ENCODE assay signal across 8 cellular contexts in the genomic region with DNA sequence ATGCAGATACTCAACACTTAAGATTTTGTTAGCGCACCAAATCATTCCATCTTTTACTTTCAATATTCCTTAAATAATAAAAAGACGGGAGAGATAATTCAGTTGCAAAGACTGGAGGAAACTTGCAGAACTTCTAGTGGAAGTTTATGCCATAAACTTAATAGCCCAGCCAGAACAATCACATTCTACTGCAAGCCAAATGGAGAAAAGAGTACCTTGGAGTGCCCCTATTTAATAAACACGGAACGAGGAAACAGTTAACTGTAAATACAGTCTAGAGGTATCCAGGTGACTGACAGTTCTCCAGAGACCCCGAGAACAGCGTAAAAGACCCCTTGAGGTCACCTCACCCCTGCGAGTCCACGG. TPM values are rescaled to one million over a fixed set of nuclear protein-coding genes. Genes with fewer than 3 reads are reported as not detected.
DNase-seq lines count a peak whose midpoint lies in the region; TF ChIP-seq lines count a peak whose summit lies in the region.

No MANE protein-coding gene starts in this region.

- H3K79me2 ChIP-seq in GM23248 (ENCODE audit: insufficient read depth) (peaks cover 56% of the 10 kb centered on the region), OCI-LY3 (ENCODE audit: low read length) (peaks cover 28% of the 10 kb centered on the region)

- H3K27me3 ChIP-seq in GM23248 (replicated peaks; ENCODE audit: insufficient read depth) (no peaks in the 10 kb centered on the region), OCI-LY3 (ENCODE audit: low read depth, low read length) (no peaks in the 10 kb centered on the region)

- no peak for TF ChIP-seq CTCF in GM10248 (IDR thresholded peaks at IDR 0.05; ENCODE audit: control extremely low read depth, extremely low read depth, low read depth, missing control alignments)
- no peak for TF ChIP-seq CTCF in OCI-LY3 (IDR thresholded peaks at IDR 0.05; ENCODE audit: low read depth, low read length)
- no peak for TF ChIP-seq CTCF in epithelial cell of proximal tubule (conservative IDR thresholded peaks at IDR 0.05; ENCODE audit: low read depth, low read length)
- no peak for TF ChIP-seq CTCF in osteocyte (IDR thresholded peaks at IDR 0.05)

- CTCF ChIA-PET in GM10248 (lab: Yijun Ruan, JAX) = no interaction called here

- POLR2A ChIA-PET in GM10248 (lab: Yijun Ruan, JAX) = no interaction called here

- DNase-seq in GM10248 (ENCODE audit: extremely low spot score) = peak; percentile 21
- DNase-seq in GM23248 = peak; percentile 35
- DNase-seq in epithelial cell of proximal tubule (ENCODE audit: low read depth) = no peak
- no peak for DNase-seq in osteocyte (ENCODE audit: extremely low spot score, unreplicated experiment)
- DNase-seq in NAMALWA (ENCODE audit: low spot score) = no peak
- no peak for DNase-seq in NCI-H69 (lab: John Stamatoyannopoulos, UW)
- DNase-seq in AG08396 (ENCODE audit: low spot score) = no peak

- H3K9ac ChIP-seq in GM23248 (peak overlapping the region; percentile 99), OCI-LY3 (ENCODE audit: low read length) (peak overlapping the region; percentile 99)

- H4K20me1 ChIP-seq in GM23248 (ENCODE audit: insufficient read depth) (no peaks in the 10 kb centered on the region; the same call in 1 of the 2 replicates), OCI-LY3 (ENCODE audit: insufficient read depth, low read length) (peaks cover 3% of the 10 kb centered on the region; the same call in 1 of the 2 replicates)

- no peaks in the 10 kb centered on the region for H3K9me2 ChIP-seq in GM23248 (ENCODE audit: insufficient read depth)

- in situ Hi-C loops in GM23248 (cut with MboI) = no loop called here

- WGBS in GM23248 (ENCODE audit: low coverage in 1 of 2, low lambda C conversion rate in 2 of 2, missing lambda C conversion rate in 2 of 2), 2 experiments = 1 to 2% methylated on average over 8 of the region's 8 CpGs

- H3K27ac Mint-ChIP-seq in osteocyte (ENCODE audit: unreplicated experiment) = peak overlapping the region; percentile 98

- H3K36me3 ChIP-seq in GM23248 (ENCODE audit: low read depth) = peaks cover 3% of the 10 kb centered on the region; the same call in 1 of the 2 replicates
- no peaks in the 10 kb centered on the region for H3K36me3 ChIP-seq in OCI-LY3 (replicated peaks; ENCODE audit: low read depth, low read length)

- no peaks in the 10 kb centered on the region for H3F3A ChIP-seq in GM23248 (ENCODE audit: insufficient read depth)

- peak overlapping the region; percentile 99 for H3K4me3 ChIP-seq in GM23248
- peak overlapping the region; percentile 99 for H3K4me3 ChIP-seq in OCI-LY3 (ENCODE audit: low read length)
- H3K4me3 ChIP-seq in epithelial cell of proximal tubule (ENCODE audit: low read depth, low read length) = peak overlapping the region; percentile 99

- H3K27ac ChIP-seq in GM23248 = peak overlapping the region; percentile 97
- H3K27ac ChIP-seq in OCI-LY3 (ENCODE audit: low read length) = peak overlapping the region; percentile 75

- no peaks in the 10 kb centered on the region for H3K9me3 Mint-ChIP-seq in osteocyte (ENCODE audit: unreplicated experiment)

- H3K4me1 Mint-ChIP-seq in osteocyte (ENCODE audit: unreplicated experiment) = peaks cover 44% of the 10 kb centered on the region

- H3K27me3 Mint-ChIP-seq in osteocyte (ENCODE audit: unreplicated experiment) = no peaks in the 10 kb centered on the region

- peak overlapping the region; percentile 96 for H3K4me3 Mint-ChIP-seq in osteocyte (ENCODE audit: unreplicated experiment)

- H3K4me2 ChIP-seq in GM23248 (ENCODE audit: unreplicated experiment) (peak overlapping the region; percentile 91), OCI-LY3 (ENCODE audit: low read length) (peak overlapping the region; percentile 75)

- H2AFZ ChIP-seq in GM23248 = peak overlapping the region; percentile 99
- peak overlapping the region; percentile 88; the same call in 1 of the 2 replicates for H2AFZ ChIP-seq in OCI-LY3 (ENCODE audit: low read depth, low read length)

- no peaks in the 10 kb centered on the region for H3K36me3 Mint-ChIP-seq in osteocyte (ENCODE audit: unreplicated experiment)

- H3K4me1 ChIP-seq in GM23248 (ENCODE audit: insufficient read depth) (peaks cover 33% of the 10 kb centered on the region), OCI-LY3 (ENCODE audit: low read length) (peaks cover 14% of the 10 kb centered on the region)

- H3K9me3 ChIP-seq in GM23248 (ENCODE audit: low read depth) (no peaks in the 10 kb centered on the region), OCI-LY3 (ENCODE audit: insufficient read depth, low read length) (no peaks in the 10 kb centered on the region)

RNA-seq across cellular contexts. Expression of a gene that starts 0.6 kb away (rescaled TPM):
- total RNA-seq in GM23248 (2014; rRNA removed; shearing (Covaris generic)) = 33.9 and 46.5 TPM in 2 replicates
- polyA plus RNA-seq in GM23248 (2016; fragmentation: Nextera tagmentation; extraction: Ambion mirVana) = 52.1 and 52.9 TPM in 2 replicates
- total RNA-seq in epithelial cell of proximal tubule (7.3 and 10.9 TPM in 2 replicates), osteocyte (23.9 and 27.3 TPM in 2 replicates)

Comparison
In these comparisons a context has a peak if more than half of its experiments do, and no peak if none do; other contexts are left out.
1. DNase-seq: peak in GM10248 (single experiment) and GM23248 (single experiment); none in epithelial cell of proximal tubule (single experiment), osteocyte (single experiment), NAMALWA (single experiment), NCI-H69 (single experiment) and AG08396 (single experiment).
2. Peak in every context shown above with its lines, with median percentiles within 50 percentile points of each other: H3K4me3 ChIP-seq.